8 cellular contexts compared by ENCODE assay signal in the genomic region with DNA sequence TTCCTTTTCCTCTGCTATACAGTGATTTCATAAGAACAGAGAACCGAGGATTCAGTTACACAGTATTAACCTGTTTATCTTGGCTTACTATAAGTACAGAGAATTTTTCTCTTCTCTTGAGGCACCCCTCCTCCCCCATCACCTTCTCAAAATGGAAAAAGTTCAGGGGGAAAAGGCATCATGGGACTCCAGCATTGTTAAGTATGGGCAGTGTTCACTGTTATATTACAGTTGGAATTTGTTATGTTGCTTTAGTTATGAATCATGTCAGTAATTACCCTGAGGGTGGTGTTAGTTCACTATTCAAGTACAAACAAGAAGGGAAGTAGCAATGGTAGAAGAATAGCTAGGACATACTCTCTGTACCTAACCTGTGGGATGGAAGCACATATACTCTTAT. TPM values are rescaled to one million over a fixed set of nuclear protein-coding genes. Genes with fewer than 3 reads are reported as not detected.
DNase-seq lines count a peak whose midpoint lies in the region; ATAC-seq and TF ChIP-seq lines count a peak whose summit lies in the region.

No MANE protein-coding gene starts in this region.

- intact Hi-C loops in transverse colon (cut with DNase I; ENCODE audit: low total_unique reads): no loop called here

- POLR2A ChIA-PET in activated naive CD8-positive, alpha-beta T cell treated with anti-CD3 and anti-CD28 coated beads, Interleukin-2, amount 10 ng/mL, durations not matched to agents 7 days and 5 days (lab: Charles Lee): interaction anchor here (0.9 to 3.4 kb wide), 5 partner anchors 92 to 179 kb away, joined by 3 to 14 read pairs (median 6); partner anchors contain the start of gene RCBTB2
- POLR2A ChIA-PET in WTC11 (lab: Charles Lee): no interaction called here

- WGBS in transverse colon (ENCODE audit: low coverage in 1 of 2), 2 donors: 32 to 57% methylated on average over 1 of the region's 1 CpG

- in situ Hi-C loops in transverse colon (cut with MboI; ENCODE audit: low pct_ligation_motif_present in 1 of 4, low pct_unique_long_range_greater_than_20kb in 1 of 4, low sequenced_read_pairs in 3 of 4): no loop called here

- peaks cover 31% of the 10 kb centered on the region for H3K36me3 Mint-ChIP-seq in activated naive CD8-positive, alpha-beta T cell treated with anti-CD3 and anti-CD28 coated beads, Interleukin-2, amount 10 ng/mL, durations not matched to agents 7 days and 5 days
- H3K36me3 Mint-ChIP-seq in WTC11: peaks cover 9% of the 10 kb centered on the region

- TF ChIP-seq POLR2A in transverse colon (IDR thresholded peaks at IDR 0.05): no peak

- TF ChIP-seq CTCF in transverse colon (IDR thresholded peaks at IDR 0.05) (no peak), WTC11 (IDR thresholded peaks at IDR 0.05) (no peak)

- CTCF ChIA-PET in WTC11 (lab: Charles Lee): no interaction called here

- H3K36me3 ChIP-seq in transverse colon: no peaks in the 10 kb centered on the region
- no peaks in the 10 kb centered on the region for H3K36me3 ChIP-seq in H7 (replicated peaks; ENCODE audit: control insufficient read depth, insufficient read depth, low read length)

- H3K27me3 ChIP-seq in transverse colon (no peaks in the 10 kb centered on the region), H7 (ENCODE audit: control insufficient read depth, insufficient read depth, low read length) (no peaks in the 10 kb centered on the region)

- no peak for TF ChIP-seq EP300 in transverse colon (IDR thresholded peaks at IDR 0.05; ENCODE audit: low read depth)

- H3K27ac ChIP-seq in transverse colon: peak overlapping the region; percentile 29 to 46 (median 38)

- no peaks in the 10 kb centered on the region for H3K27me3 Mint-ChIP-seq in activated naive CD8-positive, alpha-beta T cell treated with anti-CD3 and anti-CD28 coated beads, Interleukin-2, amount 10 ng/mL, durations not matched to agents 7 days and 5 days
- no peaks in the 10 kb centered on the region for H3K27me3 Mint-ChIP-seq in WTC11 (ENCODE audit: low read depth)

- H3K4me3 ChIP-seq in transverse colon (no peak overlapping the region), H7 (ENCODE audit: insufficient read depth, low read depth, low read length) (no peak overlapping the region)

- H3K4me1 Mint-ChIP-seq in activated naive CD8-positive, alpha-beta T cell treated with anti-CD3 and anti-CD28 coated beads, Interleukin-2, amount 10 ng/mL, durations not matched to agents 7 days and 5 days: peaks cover 40% of the 10 kb centered on the region
- peaks cover 3% of the 10 kb centered on the region; the same call in 1 of the 2 replicates for H3K4me1 Mint-ChIP-seq in WTC11

- peak; percentile 49 for ATAC-seq in HG03108 (IDR thresholded peaks at IDR 0.05; ENCODE audit: unreplicated experiment)
- ATAC-seq in activated naive CD8-positive, alpha-beta T cell treated with anti-CD3 and anti-CD28 coated beads, Interleukin-2, amount 10 ng/mL, durations not matched to agents 7 days and 5 days (ENCODE audit: low read depth): peak; percentile 66
- no peak for ATAC-seq in WTC11

- peaks cover 0 to 2% of the 10 kb centered on the region in 2 donors for H3K9me3 ChIP-seq in transverse colon

- H3K4me1 ChIP-seq in transverse colon: peaks cover 10 to 58% (median 23%) of the 10 kb centered on the region in 4 donors

- peak overlapping the region; percentile 74 for H3K27ac Mint-ChIP-seq in activated naive CD8-positive, alpha-beta T cell treated with anti-CD3 and anti-CD28 coated beads, Interleukin-2, amount 10 ng/mL, durations not matched to agents 7 days and 5 days
- no peak overlapping the region for H3K27ac Mint-ChIP-seq in WTC11

- H3K9me3 Mint-ChIP-seq in activated naive CD8-positive, alpha-beta T cell treated with anti-CD3 and anti-CD28 coated beads, Interleukin-2, amount 10 ng/mL, durations not matched to agents 7 days and 5 days: peaks cover 7% of the 10 kb centered on the region
- H3K9me3 Mint-ChIP-seq in WTC11: peaks cover 13% of the 10 kb centered on the region

- DNase-seq in GM04503 (ENCODE audit: low read depth) (peak; percentile 59), kidney glomerular epithelial cell (lab: John Stamatoyannopoulos, UW) (peak; percentile 64), transverse colon (no peak), H7 (no peak), HuH-7 (ENCODE audit: low spot score) (no peak), WTC11 (ENCODE audit: low spot score) (no peak)
- no peak for DNase-seq in activated naive CD8-positive, alpha-beta T cell treated with anti-CD3 and anti-CD28 coated beads, Interleukin-2, amount 10 ng/mL, durations not matched to agents 7 days and 5 days

- H3K4me3 Mint-ChIP-seq in activated naive CD8-positive, alpha-beta T cell treated with anti-CD3 and anti-CD28 coated beads, Interleukin-2, amount 10 ng/mL, durations not matched to agents 7 days and 5 days: peak overlapping the region; percentile 69
- no peak overlapping the region for H3K4me3 Mint-ChIP-seq in WTC11

TF ChIP-seq in WTC11, 78 proteins besides CTCF, POLR2A, EP300 and RAD21 (continues in another document):
- no peak for TF ChIP-seq ZNF317 (CRISPR knock-in tag; IDR thresholded peaks at IDR 0.05; ENCODE audit: borderline replicate concordance, low read depth)
- TF ChIP-seq, protein P1, sequence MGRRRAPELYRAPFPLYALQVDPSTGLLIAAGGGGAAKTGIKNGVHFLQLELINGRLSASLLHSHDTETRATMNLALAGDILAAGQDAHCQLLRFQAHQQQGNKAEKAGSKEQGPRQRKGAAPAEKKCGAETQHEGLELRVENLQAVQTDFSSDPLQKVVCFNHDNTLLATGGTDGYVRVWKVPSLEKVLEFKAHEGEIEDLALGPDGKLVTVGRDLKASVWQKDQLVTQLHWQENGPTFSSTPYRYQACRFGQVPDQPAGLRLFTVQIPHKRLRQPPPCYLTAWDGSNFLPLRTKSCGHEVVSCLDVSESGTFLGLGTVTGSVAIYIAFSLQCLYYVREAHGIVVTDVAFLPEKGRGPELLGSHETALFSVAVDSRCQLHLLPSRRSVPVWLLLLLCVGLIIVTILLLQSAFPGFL (CRISPR knock-in tag; IDR thresholded peaks at IDR 0.05; ENCODE audit: borderline replicate concordance): no peak
- no peak for TF ChIP-seq JUN (CRISPR knock-in tag; IDR thresholded peaks at IDR 0.05)
- no peak for TF ChIP-seq FOXK1 (CRISPR knock-in tag; IDR thresholded peaks at IDR 0.05)
- TF ChIP-seq, protein P2, sequence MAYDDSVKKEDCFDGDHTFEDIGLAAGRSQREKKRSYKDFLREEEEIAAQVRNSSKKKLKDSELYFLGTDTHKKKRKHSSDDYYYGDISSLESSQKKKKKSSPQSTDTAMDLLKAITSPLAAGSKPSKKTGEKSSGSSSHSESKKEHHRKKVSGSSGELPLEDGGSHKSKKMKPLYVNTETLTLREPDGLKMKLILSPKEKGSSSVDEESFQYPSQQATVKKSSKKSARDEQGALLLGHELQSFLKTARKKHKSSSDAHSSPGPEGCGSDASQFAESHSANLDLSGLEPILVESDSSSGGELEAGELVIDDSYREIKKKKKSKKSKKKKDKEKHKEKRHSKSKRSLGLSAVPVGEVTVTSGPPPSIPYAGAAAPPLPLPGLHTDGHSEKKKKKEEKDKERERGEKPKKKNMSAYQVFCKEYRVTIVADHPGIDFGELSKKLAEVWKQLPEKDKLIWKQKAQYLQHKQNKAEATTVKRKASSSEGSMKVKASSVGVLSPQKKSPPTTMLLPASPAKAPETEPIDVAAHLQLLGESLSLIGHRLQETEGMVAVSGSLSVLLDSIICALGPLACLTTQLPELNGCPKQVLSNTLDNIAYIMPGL (CRISPR knock-in tag; IDR thresholded peaks at IDR 0.05): no peak
- no peak for TF ChIP-seq MYBL2 (CRISPR knock-in tag; IDR thresholded peaks at IDR 0.05)
- TF ChIP-seq TEAD1 (CRISPR knock-in tag; IDR thresholded peaks at IDR 0.05): no peak
- no peak for TF ChIP-seq KAT7 (CRISPR knock-in tag; IDR thresholded peaks at IDR 0.05; ENCODE audit: borderline replicate concordance)
- TF ChIP-seq, protein P3, sequence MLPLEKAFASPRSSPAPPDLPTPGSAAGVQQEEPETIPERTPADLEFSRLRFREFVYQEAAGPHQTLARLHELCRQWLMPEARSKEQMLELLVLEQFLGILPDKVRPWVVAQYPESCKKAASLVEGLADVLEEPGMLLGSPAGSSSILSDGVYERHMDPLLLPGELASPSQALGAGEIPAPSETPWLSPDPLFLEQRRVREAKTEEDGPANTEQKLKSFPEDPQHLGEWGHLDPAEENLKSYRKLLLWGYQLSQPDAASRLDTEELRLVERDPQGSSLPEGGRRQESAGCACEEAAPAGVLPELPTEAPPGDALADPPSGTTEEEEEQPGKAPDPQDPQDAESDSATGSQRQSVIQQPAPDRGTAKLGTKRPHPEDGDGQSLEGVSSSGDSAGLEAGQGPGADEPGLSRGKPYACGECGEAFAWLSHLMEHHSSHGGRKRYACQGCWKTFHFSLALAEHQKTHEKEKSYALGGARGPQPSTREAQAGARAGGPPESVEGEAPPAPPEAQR (CRISPR knock-in tag; IDR thresholded peaks at IDR 0.05): no peak
- no peak for TF ChIP-seq ZNF121 (CRISPR knock-in tag; IDR thresholded peaks at IDR 0.05)
- no peak for TF ChIP-seq STAT6 (CRISPR knock-in tag; conservative IDR thresholded peaks at IDR 0.05; ENCODE audit: low read depth)

RNA-seq across cellular contexts. Expression of gene LPAR6, which starts 12.1 kb away (rescaled TPM):
- 10 to 100 TPM; 48.1 to 55.4 TPM for total RNA-seq in activated naive CD8-positive, alpha-beta T cell treated with anti-CD3 and anti-CD28 coated beads, Interleukin-2, amount 10 ng/mL, durations not matched to agents 7 days and 5 days
- total RNA-seq in transverse colon (10 to 100 TPM in 3 of 4 donors, 1 to 10 TPM in 1; 2.2 to 34.6 (median 15.9) TPM), WTC11 (2021) (3.3 to 4.2 TPM (median 3.9 TPM) in 3 replicates)
- 5.5 and 8.8 TPM in 2 replicates for total RNA-seq in H7 (2014; rRNA removed; shearing (Covaris generic))

Comparison
In these comparisons a context has a peak if more than half of its experiments do, and no peak if none do; other contexts are left out.
1. DNase-seq: peak in GM04503 (single experiment) and kidney glomerular epithelial cell (single experiment); none in activated naive CD8-positive, alpha-beta T cell treated with anti-CD3 and anti-CD28 coated beads, Interleukin-2, amount 10 ng/mL, durations not matched to agents 7 days and 5 days (single experiment), transverse colon (single experiment), H7 (single experiment), HuH-7 (single experiment) and WTC11 (single experiment).